Comparison of ENCODE assay signal across 15 cellular contexts in genomic region chr20:5920581-5920980, GRCh38. TPM values are rescaled to one million over a fixed set of nuclear protein-coding genes. Genes with fewer than 3 reads are reported as not detected.
DNase-seq lines count a peak whose midpoint lies in the region; ATAC-seq and TF ChIP-seq lines count a peak whose summit lies in the region.
"Had no signal": no experiment of that assay in that cellular context is flagged by ENCODE, and none has a peak within 500 bp of the region (broad histone marks: within the 10 kb centered on the region; RNA-seq: fewer than 3 reads in every experiment).

No MANE protein-coding gene starts in this region.

- H3K18ac ChIP-seq in trophoblast cell (ENCODE audit: low read length) = no peak overlapping the region

- no peak overlapping the region for H3K9ac ChIP-seq in trophoblast cell (ENCODE audit: low read length)

- H3K36me3 ChIP-seq in trophoblast cell (ENCODE audit: control insufficient read depth in 1 of 2, insufficient read depth in 2 of 2, low read length in 2 of 2) = no peaks in the 10 kb centered on the region

- H3K27me3 ChIP-seq in trophoblast cell (ENCODE audit: insufficient read depth, low read length) = no peaks in the 10 kb centered on the region

- intact Hi-C loops in activated CD8-positive, alpha-beta T cell treated with anti-CD3 and anti-CD28 coated beads for 36 hours (cut with micrococcal nuclease) = no loop called here

- H2AK5ac ChIP-seq in trophoblast cell (ENCODE audit: low read length) = no peak overlapping the region

- no peak overlapping the region for H3K27ac ChIP-seq in trophoblast cell (ENCODE audit: low read depth, low read length)
- no peak overlapping the region for H3K27ac ChIP-seq in substantia nigra (ENCODE audit: low read depth, low read length, poor library complexity, severe bottlenecking)
- H3K27ac ChIP-seq: PC-9 had no signal

- peaks cover 32% of the 10 kb centered on the region for H3K27me3 Mint-ChIP-seq in activated CD8-positive, alpha-beta memory T cell treated with anti-CD3 and anti-CD28 coated beads, Interleukin-2, amount 10 ng/mL, durations not matched to agents 7 days and 5 days
- H3K27me3 Mint-ChIP-seq in activated T-helper 17 cell treated with anti-CD3 and anti-CD28 coated beads, Interleukin-2, amount 50 U/mL, for 72 hours = peaks cover 13% of the 10 kb centered on the region
- peaks cover 11% of the 10 kb centered on the region for H3K27me3 Mint-ChIP-seq in activated CD8-positive, alpha-beta T cell treated with anti-CD3 and anti-CD28 coated beads for 36 hours

- no peaks in the 10 kb centered on the region for H3K36me3 Mint-ChIP-seq in activated CD8-positive, alpha-beta memory T cell treated with anti-CD3 and anti-CD28 coated beads, Interleukin-2, amount 10 ng/mL, durations not matched to agents 7 days and 5 days
- no peaks in the 10 kb centered on the region for H3K36me3 Mint-ChIP-seq in activated T-helper 17 cell treated with anti-CD3 and anti-CD28 coated beads, Interleukin-2, amount 50 U/mL, for 72 hours (ENCODE audit: low read depth)
- no peaks in the 10 kb centered on the region for H3K36me3 Mint-ChIP-seq in activated CD8-positive, alpha-beta T cell treated with anti-CD3 and anti-CD28 coated beads for 36 hours (ENCODE audit: low read depth)
- H3K36me3 Mint-ChIP-seq: CD8-positive, alpha-beta T cell had no signal

- no peak overlapping the region for H3K4ac ChIP-seq in trophoblast cell (ENCODE audit: low read depth, low read length)

- H2BK12ac ChIP-seq in trophoblast cell (ENCODE audit: low read length) = no peak overlapping the region

- peaks cover 2% of the 10 kb centered on the region for H3K79me1 ChIP-seq in trophoblast cell (ENCODE audit: low read length)

- no peak overlapping the region for H2AFZ ChIP-seq in trophoblast cell (ENCODE audit: insufficient read depth, low read length, poor library complexity)
- H2AFZ ChIP-seq: PC-9 had no signal

- no peak overlapping the region for H3K4me3 ChIP-seq in trophoblast cell (ENCODE audit: low read depth, low read length)
- H3K4me3 ChIP-seq: PC-9 had no signal

- H3K4me3 Mint-ChIP-seq in activated CD8-positive, alpha-beta memory T cell treated with anti-CD3 and anti-CD28 coated beads, Interleukin-2, amount 10 ng/mL, durations not matched to agents 7 days and 5 days = no peak overlapping the region
- peak overlapping the region; percentile 43 for H3K4me3 Mint-ChIP-seq in activated T-helper 17 cell treated with anti-CD3 and anti-CD28 coated beads, Interleukin-2, amount 50 U/mL, for 72 hours
- no peak overlapping the region for H3K4me3 Mint-ChIP-seq in activated CD8-positive, alpha-beta T cell treated with anti-CD3 and anti-CD28 coated beads for 36 hours
- H3K4me3 Mint-ChIP-seq: CD8-positive, alpha-beta T cell had no signal

- H3K4me2 ChIP-seq in trophoblast cell (ENCODE audit: low read length) = no peak overlapping the region
- H3K4me2 ChIP-seq: PC-9 had no signal

- ATAC-seq in activated CD8-positive, alpha-beta memory T cell treated with anti-CD3 and anti-CD28 coated beads, Interleukin-2, amount 10 ng/mL, durations not matched to agents 7 days and 5 days = no peak
- no peak for ATAC-seq in activated T-helper 17 cell treated with anti-CD3 and anti-CD28 coated beads, Interleukin-2, amount 50 U/mL, for 72 hours (replicated peaks)
- no peak for ATAC-seq in activated CD8-positive, alpha-beta T cell treated with anti-CD3 and anti-CD28 coated beads for 36 hours

- H3K23ac ChIP-seq in trophoblast cell (ENCODE audit: low read length) = no peak overlapping the region

- peak overlapping the region; percentile 31 for H3K27ac Mint-ChIP-seq in activated CD8-positive, alpha-beta memory T cell treated with anti-CD3 and anti-CD28 coated beads, Interleukin-2, amount 10 ng/mL, durations not matched to agents 7 days and 5 days
- H3K27ac Mint-ChIP-seq in activated T-helper 17 cell treated with anti-CD3 and anti-CD28 coated beads, Interleukin-2, amount 50 U/mL, for 72 hours = peak overlapping the region; percentile 83
- no peak overlapping the region for H3K27ac Mint-ChIP-seq in activated CD8-positive, alpha-beta T cell treated with anti-CD3 and anti-CD28 coated beads for 36 hours
- H3K27ac Mint-ChIP-seq: CD8-positive, alpha-beta T cell had no signal

- H2BK5ac ChIP-seq in trophoblast cell (ENCODE audit: low read depth, low read length, poor library complexity) = no peak overlapping the region

- H3K9me3 Mint-ChIP-seq in activated CD8-positive, alpha-beta memory T cell treated with anti-CD3 and anti-CD28 coated beads, Interleukin-2, amount 10 ng/mL, durations not matched to agents 7 days and 5 days (ENCODE audit: low read depth) = no peaks in the 10 kb centered on the region
- H3K9me3 Mint-ChIP-seq in activated T-helper 17 cell treated with anti-CD3 and anti-CD28 coated beads, Interleukin-2, amount 50 U/mL, for 72 hours = no peaks in the 10 kb centered on the region
- no peaks in the 10 kb centered on the region for H3K9me3 Mint-ChIP-seq in activated CD8-positive, alpha-beta T cell treated with anti-CD3 and anti-CD28 coated beads for 36 hours
- H3K9me3 Mint-ChIP-seq: CD8-positive, alpha-beta T cell had no signal

- WGBS in trophoblast cell (ENCODE audit: extremely low coverage, insufficient coverage, insufficient read length) = no CpG with 5 or more reads among the region's 1 CpG

- peak overlapping the region; percentile 2 for H4K91ac ChIP-seq in trophoblast cell (ENCODE audit: low read depth, low read length)

- H3K14ac ChIP-seq in trophoblast cell (ENCODE audit: low read length) = no peak overlapping the region

- POLR2A ChIA-PET in activated CD8-positive, alpha-beta T cell treated with anti-CD3 and anti-CD28 coated beads for 36 hours (lab: Charles Lee) = no interaction called here

- DNase-seq in activated CD8-positive, alpha-beta memory T cell treated with anti-CD3 and anti-CD28 coated beads, Interleukin-2, amount 10 ng/mL, durations not matched to agents 7 days and 5 days = no peak
- no peak for DNase-seq in activated CD8-positive, alpha-beta memory T cell treated with anti-CD3 and anti-CD28 coated beads, Interleukin-2, amount 50 U/mL, for 48 hours
- DNase-seq in NCI-H82 (lab: John Stamatoyannopoulos, UW) (peak; percentile 79), trophoblast cell (no peak), NCI-H345 (lab: John Stamatoyannopoulos, UW) (no peak), substantia nigra (lab: John Stamatoyannopoulos, UW) (no peak)
- DNase-seq in activated CD8-positive, alpha-beta T cell treated with anti-CD3 and anti-CD28 coated beads for 36 hours = no peak
- DNase-seq: CD8-positive, alpha-beta T cell; GOT3; MV-4-11; NCI-H1417 treated with DMSO at 0.1 percent for 48 hours; NCI-H2029 treated with DMSO at 0.1 percent for 48 hours; NCI-H526; PC-9 had no signal

- no peak overlapping the region for H4K8ac ChIP-seq in trophoblast cell (ENCODE audit: low read depth, low read length)

- no peaks in the 10 kb centered on the region for H3K79me2 ChIP-seq in trophoblast cell (ENCODE audit: control insufficient read depth, insufficient read depth, low read length, poor library complexity)

- no peak for TF ChIP-seq CTCF in activated CD8-positive, alpha-beta T cell treated with anti-CD3 and anti-CD28 coated beads for 36 hours (IDR thresholded peaks at IDR 0.05)

- CTCF ChIA-PET in activated CD8-positive, alpha-beta memory T cell treated with anti-CD3 and anti-CD28 coated beads, Interleukin-2, amount 10 ng/mL, durations not matched to agents 7 days and 5 days (lab: Charles Lee) = no interaction called here
- CTCF ChIA-PET in activated CD8-positive, alpha-beta T cell treated with anti-CD3 and anti-CD28 coated beads for 36 hours (lab: Charles Lee) = interaction anchor here (1.3 kb wide), 1 partner anchor 133 kb away, joined by 4 read pairs; no protein-coding TSS in a partner anchor

- no peaks in the 10 kb centered on the region for H3K9me3 ChIP-seq in trophoblast cell (ENCODE audit: insufficient read depth, low read depth, low read length)

- H3K4me1 ChIP-seq in trophoblast cell (ENCODE audit: control insufficient read depth in 1 of 2, insufficient read depth in 2 of 2, low read length in 2 of 2) = peaks cover 8 to 10% of the 10 kb centered on the region in 2 experiments

- H2BK120ac ChIP-seq in trophoblast cell (ENCODE audit: insufficient read depth, low read length, poor library complexity) = no peak overlapping the region

- peaks cover 21% of the 10 kb centered on the region for H3K4me1 Mint-ChIP-seq in activated CD8-positive, alpha-beta memory T cell treated with anti-CD3 and anti-CD28 coated beads, Interleukin-2, amount 10 ng/mL, durations not matched to agents 7 days and 5 days
- peaks cover 18% of the 10 kb centered on the region for H3K4me1 Mint-ChIP-seq in activated T-helper 17 cell treated with anti-CD3 and anti-CD28 coated beads, Interleukin-2, amount 50 U/mL, for 72 hours
- H3K4me1 Mint-ChIP-seq in activated CD8-positive, alpha-beta T cell treated with anti-CD3 and anti-CD28 coated beads for 36 hours (ENCODE audit: low read depth) = peaks cover 15% of the 10 kb centered on the region

- no peak overlapping the region for H4K12ac ChIP-seq in trophoblast cell (ENCODE audit: low read depth, low read length)

RNA-seq across cellular contexts. Expression of gene CHGB, which starts 9.3 kb away (rescaled TPM):
- not detected for total RNA-seq in activated CD8-positive, alpha-beta memory T cell treated with anti-CD3 and anti-CD28 coated beads, Interleukin-2, amount 10 ng/mL, durations not matched to agents 7 days and 5 days
- under 1 TPM; 0.32 to 0.52 TPM for total RNA-seq in activated T-helper 17 cell treated with anti-CD3 and anti-CD28 coated beads, Interleukin-2, amount 50 U/mL, for 72 hours
- polyA plus RNA-seq in trophoblast cell (2013) = 0.57 and 0.62 TPM in 2 replicates
- not detected for total RNA-seq in activated CD8-positive, alpha-beta T cell treated with anti-CD3 and anti-CD28 coated beads for 36 hours
- total RNA-seq: CD8-positive, alpha-beta T cell; PC-9 had no signal

RNA-seq across cellular contexts. Expression of gene TRMT6, which starts 29.8 kb away (rescaled TPM):
- total RNA-seq in activated CD8-positive, alpha-beta memory T cell treated with anti-CD3 and anti-CD28 coated beads, Interleukin-2, amount 10 ng/mL, durations not matched to agents 7 days and 5 days = 10 to 100 TPM; 12.5 to 18.9 TPM
- total RNA-seq in activated T-helper 17 cell treated with anti-CD3 and anti-CD28 coated beads, Interleukin-2, amount 50 U/mL, for 72 hours = 10 to 100 TPM; 19.8 to 43.2 TPM
- 23.7 and 24.2 TPM in 2 replicates for polyA plus RNA-seq in trophoblast cell (2013)
- 10 to 100 TPM; 15.9 to 16.7 TPM for total RNA-seq in activated CD8-positive, alpha-beta T cell treated with anti-CD3 and anti-CD28 coated beads for 36 hours

RNA-seq across cellular contexts. Expression of gene MCM8, which starts 29.9 kb away (rescaled TPM):
- 10 to 100 TPM; 31.4 to 37.5 TPM for total RNA-seq in activated CD8-positive, alpha-beta memory T cell treated with anti-CD3 and anti-CD28 coated beads, Interleukin-2, amount 10 ng/mL, durations not matched to agents 7 days and 5 days
- total RNA-seq in activated T-helper 17 cell treated with anti-CD3 and anti-CD28 coated beads, Interleukin-2, amount 50 U/mL, for 72 hours = 10 to 100 TPM; 35.3 to 41.6 TPM
- polyA plus RNA-seq in trophoblast cell (2013) = 11.1 and 11.5 TPM in 2 replicates
- total RNA-seq in activated CD8-positive, alpha-beta T cell treated with anti-CD3 and anti-CD28 coated beads for 36 hours = 10 to 100 TPM; 46.6 to 47.8 TPM
